24 cellular contexts compared by ENCODE assay signal in the genomic region with DNA sequence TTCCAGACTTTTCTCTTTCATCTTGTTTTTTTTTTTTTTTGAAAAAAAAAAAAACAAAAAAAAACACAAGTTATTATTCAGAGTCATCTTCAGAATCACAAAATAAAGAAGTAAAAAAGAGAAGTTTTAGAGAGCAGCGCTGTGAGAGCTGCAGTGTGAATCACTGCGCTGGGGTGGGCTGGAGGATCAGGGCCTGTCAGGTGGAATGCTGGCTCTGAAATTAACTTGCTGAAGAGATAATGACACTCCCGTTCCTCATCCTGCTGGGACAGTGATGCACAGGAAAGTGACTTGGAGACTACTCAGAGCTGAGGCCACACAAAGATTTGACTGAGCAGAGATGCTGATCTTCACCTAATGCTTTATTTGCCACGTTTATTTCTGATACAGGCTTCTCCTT. TPM values are rescaled to one million over a fixed set of nuclear protein-coding genes. Genes with fewer than 3 reads are reported as not detected.
"Had no signal": no experiment of that assay in that cellular context is flagged by ENCODE, and none has a peak within 500 bp of the region (broad histone marks: within the 10 kb centered on the region; RNA-seq: fewer than 3 reads in every experiment).

No MANE protein-coding gene starts in this region.

- DNase-seq: activated CD4-positive, alpha-beta memory T cell treated with anti-CD3 and anti-CD28 coated beads for 36 hours; activated CD4-positive, alpha-beta T cell treated with anti-CD3 and anti-CD28 coated beads for 36 hours; activated CD8-positive, alpha-beta memory T cell treated with anti-CD3 and anti-CD28 coated beads, Interleukin-2, amount 10 ng/mL, durations not matched to agents 7 days and 5 days; activated naive CD4-positive, alpha-beta T cell treated with anti-CD3 and anti-CD28 coated beads, Interleukin-2, amount 10 ng/mL, durations not matched to agents 7 days and 5 days; activated naive CD8-positive, alpha-beta T cell treated with anti-CD3 and anti-CD28 coated beads, Interleukin-2, amount 50 U/mL, for 24 hours; activated T-cell treated with anti-CD3 and anti-CD28 coated beads, Interleukin-2, amount 50 U/mL, for 4 hours; anterior cingulate cortex; brain microvascular endothelial cell; erythroblast; foreskin melanocyte; kidney; mammary epithelial cell; midbrain; nephron progenitor cell; retina; stimulated activated naive CD4-positive, alpha-beta T cell; uterus had no signal

- H3K27ac Mint-ChIP-seq: activated CD4-positive, alpha-beta memory T cell treated with anti-CD3 and anti-CD28 coated beads for 36 hours; activated CD4-positive, alpha-beta T cell treated with anti-CD3 and anti-CD28 coated beads for 36 hours; activated CD8-positive, alpha-beta memory T cell treated with anti-CD3 and anti-CD28 coated beads, Interleukin-2, amount 10 ng/mL, durations not matched to agents 7 days and 5 days; activated naive CD4-positive, alpha-beta T cell treated with anti-CD3 and anti-CD28 coated beads, Interleukin-2, amount 10 ng/mL, durations not matched to agents 7 days and 5 days; activated naive CD8-positive, alpha-beta T cell treated with anti-CD3 and anti-CD28 coated beads, Interleukin-2, amount 50 U/mL, for 24 hours; nephron progenitor cell had no signal

- H3K27ac ChIP-seq: brain microvascular endothelial cell, uterus had no signal

- H3K4me3 ChIP-seq: coronary artery, uterus had no signal

- H3K4me3 Mint-ChIP-seq: activated CD4-positive, alpha-beta memory T cell treated with anti-CD3 and anti-CD28 coated beads for 36 hours; activated CD4-positive, alpha-beta T cell treated with anti-CD3 and anti-CD28 coated beads for 36 hours; activated CD8-positive, alpha-beta memory T cell treated with anti-CD3 and anti-CD28 coated beads, Interleukin-2, amount 10 ng/mL, durations not matched to agents 7 days and 5 days; activated naive CD4-positive, alpha-beta T cell treated with anti-CD3 and anti-CD28 coated beads, Interleukin-2, amount 10 ng/mL, durations not matched to agents 7 days and 5 days; activated naive CD8-positive, alpha-beta T cell treated with anti-CD3 and anti-CD28 coated beads, Interleukin-2, amount 50 U/mL, for 24 hours; activated T-cell treated with anti-CD3 and anti-CD28 coated beads, Interleukin-2, amount 50 U/mL, for 4 hours; central memory CD8-positive, alpha-beta T cell; nephron progenitor cell had no signal

- ATAC-seq: activated CD4-positive, alpha-beta T cell treated with anti-CD3 and anti-CD28 coated beads for 36 hours; activated CD8-positive, alpha-beta memory T cell treated with anti-CD3 and anti-CD28 coated beads, Interleukin-2, amount 10 ng/mL, durations not matched to agents 7 days and 5 days; activated naive CD8-positive, alpha-beta T cell treated with anti-CD3 and anti-CD28 coated beads, Interleukin-2, amount 50 U/mL, for 24 hours; activated T-cell treated with anti-CD3 and anti-CD28 coated beads, Interleukin-2, amount 50 U/mL, for 4 hours; left lobe of liver had no signal

- H3K4me1 ChIP-seq: uterus had no signal

- H3K27me3 ChIP-seq: brain microvascular endothelial cell, uterus had no signal

- H3K36me3 Mint-ChIP-seq: activated naive CD4-positive, alpha-beta T cell treated with anti-CD3 and anti-CD28 coated beads, Interleukin-2, amount 10 ng/mL, durations not matched to agents 7 days and 5 days had no signal

- H3K36me3 ChIP-seq: brain microvascular endothelial cell, uterus had no signal

- H3K9me3 Mint-ChIP-seq: activated CD4-positive, alpha-beta memory T cell treated with anti-CD3 and anti-CD28 coated beads for 36 hours; activated naive CD4-positive, alpha-beta T cell treated with anti-CD3 and anti-CD28 coated beads, Interleukin-2, amount 10 ng/mL, durations not matched to agents 7 days and 5 days; activated naive CD8-positive, alpha-beta T cell treated with anti-CD3 and anti-CD28 coated beads, Interleukin-2, amount 50 U/mL, for 24 hours; activated T-cell treated with anti-CD3 and anti-CD28 coated beads, Interleukin-2, amount 50 U/mL, for 4 hours; central memory CD8-positive, alpha-beta T cell; nephron progenitor cell had no signal

- H3K27me3 Mint-ChIP-seq: central memory CD8-positive, alpha-beta T cell had no signal

- H3K9me3 ChIP-seq: uterus had no signal

RNA-seq across cellular contexts. Expression of gene CLDN20, which starts 42.7 kb away (rescaled TPM):
- total RNA-seq: activated CD4-positive, alpha-beta memory T cell treated with anti-CD3 and anti-CD28 coated beads for 36 hours; activated CD4-positive, alpha-beta T cell treated with anti-CD3 and anti-CD28 coated beads for 36 hours; activated CD8-positive, alpha-beta memory T cell treated with anti-CD3 and anti-CD28 coated beads, Interleukin-2, amount 10 ng/mL, durations not matched to agents 7 days and 5 days; activated T-cell treated with anti-CD3 and anti-CD28 coated beads, Interleukin-2, amount 50 U/mL, for 4 hours; kidney; left lobe of liver; omental fat pad; posterior vena cava; T-helper 2 cell treated with Interferon-gamma antibody and Interleukin-4, amounts not matched to agents 100 ng/mL and 5 ng/mL, for 36 hours had no signal
- polyA plus RNA-seq: mammary epithelial cell, thymus had no signal
